23 cellular contexts compared by ENCODE assay signal in genomic region chr20:5973172-5973571, GRCh38. TPM values are rescaled to one million over a fixed set of nuclear protein-coding genes. Genes with fewer than 3 reads are reported as not detected.
DNase-seq lines count a peak whose midpoint lies in the region; ATAC-seq, FAIRE-seq and TF ChIP-seq lines count a peak whose summit lies in the region.
"Had no signal": no experiment of that assay in that cellular context is flagged by ENCODE, and none has a peak within 500 bp of the region (broad histone marks: within the 10 kb centered on the region; RNA-seq: fewer than 3 reads in every experiment).

No MANE protein-coding gene starts in this region.

- intact Hi-C loops in MCF 10A (cut with micrococcal nuclease) (no loop called here), breast epithelium (cut with DNase I; ENCODE audit: low total_unique reads) (no loop called here)

- no peak overlapping the region for H2AFZ ChIP-seq in hepatocyte

- H3K27me3 Mint-ChIP-seq in MCF 10A (ENCODE audit: insufficient read depth, unreplicated experiment) = no peaks in the 10 kb centered on the region
- H3K27me3 Mint-ChIP-seq in activated T-helper 17 cell treated with anti-CD3 and anti-CD28 coated beads, Interleukin-2, amount 50 U/mL, for 72 hours = no peaks in the 10 kb centered on the region
- H3K27me3 Mint-ChIP-seq: activated CD8-positive, alpha-beta T cell treated with anti-CD3 and anti-CD28 coated beads for 36 hours; CD4-positive, alpha-beta T cell; dendritic cell treated with granulocyte-macrophage colony-stimulating factor and Interleukin-4, amounts not matched to agents 40 ng/mL and 50 ng/mL, for 4 days had no signal

- no peak overlapping the region for H3K4me3 Mint-ChIP-seq in MCF 10A (ENCODE audit: unreplicated experiment)
- no peak overlapping the region for H3K4me3 Mint-ChIP-seq in activated T-helper 17 cell treated with anti-CD3 and anti-CD28 coated beads, Interleukin-2, amount 50 U/mL, for 72 hours
- H3K4me3 Mint-ChIP-seq: activated CD8-positive, alpha-beta T cell treated with anti-CD3 and anti-CD28 coated beads for 36 hours; CD4-positive, alpha-beta T cell; dendritic cell treated with granulocyte-macrophage colony-stimulating factor and Interleukin-4, amounts not matched to agents 40 ng/mL and 50 ng/mL, for 4 days; neural crest cell had no signal

- no TSS peak for BruUV-seq in MCF 10A (replicated peaks; lab: Mats Ljungman, UMichigan)

- in situ Hi-C loops in brain microvascular endothelial cell (cut with HindIII; ENCODE audit: low pct_ligation_motif_present, low sequenced_read_pairs) = no loop called here

- POLR2A ChIA-PET in MCF 10A (lab: Yijun Ruan, JAX) = interaction anchor here (0.6 to 1.9 kb wide), 8 partner anchors 8 to 423 kb away, joined by 3 to 9 read pairs (median 4); partner anchors contain the start of gene MCM8

- H3K4me1 Mint-ChIP-seq in MCF 10A (ENCODE audit: insufficient read depth, unreplicated experiment) = no peaks in the 10 kb centered on the region
- no peaks in the 10 kb centered on the region for H3K4me1 Mint-ChIP-seq in activated T-helper 17 cell treated with anti-CD3 and anti-CD28 coated beads, Interleukin-2, amount 50 U/mL, for 72 hours

- ATAC-seq in activated T-helper 17 cell treated with anti-CD3 and anti-CD28 coated beads, Interleukin-2, amount 50 U/mL, for 72 hours (replicated peaks) = no peak
- ATAC-seq: activated CD8-positive, alpha-beta T cell treated with anti-CD3 and anti-CD28 coated beads for 36 hours; GM12878; Panc1; sciatic nerve had no signal

- H3K27ac ChIP-seq in breast epithelium (no peak overlapping the region), brain microvascular endothelial cell (peak overlapping the region; percentile 89), hepatocyte (peak overlapping the region; percentile 94), small intestine (ENCODE audit: low read depth in 1 of 2, low read length in 1 of 2) (no peak overlapping the region)
- H3K27ac ChIP-seq: esophagus squamous epithelium, tibial artery had no signal

- H3K36me3 ChIP-seq in breast epithelium (no peaks in the 10 kb centered on the region), brain microvascular endothelial cell (replicated peaks) (no peaks in the 10 kb centered on the region), hepatocyte (replicated peaks; ENCODE audit: insufficient read depth, low read depth) (no peaks in the 10 kb centered on the region), small intestine (ENCODE audit: control insufficient read depth in 2 of 2, insufficient read depth in 2 of 2, low read length in 2 of 2) (peaks cover 0 to 3% of the 10 kb centered on the region in 2 donors)

- H3K9me3 ChIP-seq in breast epithelium = no peaks in the 10 kb centered on the region
- no peaks in the 10 kb centered on the region for H3K9me3 ChIP-seq in hepatocyte (ENCODE audit: low read depth)
- no peaks in the 10 kb centered on the region for H3K9me3 ChIP-seq in small intestine (ENCODE audit: control insufficient read depth, low read depth)
- H3K9me3 ChIP-seq: esophagus squamous epithelium, tibial artery had no signal

- no peak for TF ChIP-seq CTCF in MCF 10A (IDR thresholded peaks at IDR 0.05; ENCODE audit: unreplicated experiment)
- TF ChIP-seq CTCF in breast epithelium (IDR thresholded peaks at IDR 0.05) = no peak
- TF ChIP-seq CTCF in brain microvascular endothelial cell (IDR thresholded peaks at IDR 0.05; ENCODE audit: low read depth, low read length, missing control alignments) = no peak
- no peak for TF ChIP-seq CTCF in hepatocyte (IDR thresholded peaks at IDR 0.05; ENCODE audit: poor library complexity)

- no peaks in the 10 kb centered on the region for H3K79me2 ChIP-seq in hepatocyte

- H3K4me1 ChIP-seq in breast epithelium (no peaks in the 10 kb centered on the region), hepatocyte (ENCODE audit: insufficient read depth) (peaks cover 22% of the 10 kb centered on the region), small intestine (ENCODE audit: control insufficient read depth in 2 of 2, insufficient read depth in 1 of 2, low read depth in 1 of 2, low read length in 1 of 2) (no peaks in the 10 kb centered on the region)
- H3K4me1 ChIP-seq: tibial artery had no signal

- H4K20me1 ChIP-seq in hepatocyte (ENCODE audit: insufficient read depth, poor library complexity, severe bottlenecking) = no peaks in the 10 kb centered on the region

- no peak overlapping the region for H3K4me2 ChIP-seq in hepatocyte

- CTCF ChIA-PET in MCF 10A (lab: Yijun Ruan, JAX) = interaction anchor here (0.6 to 1.9 kb wide), 6 partner anchors 12 to 445 kb away, joined by 3 to 8 read pairs (median 4); no protein-coding TSS in a partner anchor

- 89% methylated on average over 2 of the region's 2 CpGs for WGBS in hepatocyte (ENCODE audit: low lambda C conversion rate, missing lambda C conversion rate)
- WGBS in small intestine, 3 donors = 38 to 70% (median 52%) methylated on average over 2 of the region's 2 CpGs

- H3K27me3 ChIP-seq in breast epithelium = no peaks in the 10 kb centered on the region
- no peaks in the 10 kb centered on the region for H3K27me3 ChIP-seq in brain microvascular endothelial cell (replicated peaks)
- no peaks in the 10 kb centered on the region for H3K27me3 ChIP-seq in hepatocyte
- H3K27me3 ChIP-seq in small intestine (ENCODE audit: control insufficient read depth in 2 of 2, insufficient read depth in 2 of 2, low read length in 2 of 2) = no peaks in the 10 kb centered on the region
- H3K27me3 ChIP-seq: esophagus squamous epithelium, tibial artery had no signal

- H3K27ac Mint-ChIP-seq in MCF 10A (ENCODE audit: low read depth, unreplicated experiment) = peak overlapping the region; percentile 90
- H3K27ac Mint-ChIP-seq in activated T-helper 17 cell treated with anti-CD3 and anti-CD28 coated beads, Interleukin-2, amount 50 U/mL, for 72 hours = no peak overlapping the region
- H3K27ac Mint-ChIP-seq: activated CD8-positive, alpha-beta T cell treated with anti-CD3 and anti-CD28 coated beads for 36 hours; CD4-positive, alpha-beta T cell; dendritic cell treated with granulocyte-macrophage colony-stimulating factor and Interleukin-4, amounts not matched to agents 40 ng/mL and 50 ng/mL, for 4 days had no signal

- no peaks in the 10 kb centered on the region for H3K9me3 Mint-ChIP-seq in MCF 10A (ENCODE audit: unreplicated experiment)
- no peaks in the 10 kb centered on the region for H3K9me3 Mint-ChIP-seq in activated T-helper 17 cell treated with anti-CD3 and anti-CD28 coated beads, Interleukin-2, amount 50 U/mL, for 72 hours
- H3K9me3 Mint-ChIP-seq: activated CD8-positive, alpha-beta T cell treated with anti-CD3 and anti-CD28 coated beads for 36 hours; CD4-positive, alpha-beta T cell; dendritic cell treated with granulocyte-macrophage colony-stimulating factor and Interleukin-4, amounts not matched to agents 40 ng/mL and 50 ng/mL, for 4 days; neural crest cell had no signal

- no peak overlapping the region for H3K4me3 ChIP-seq in breast epithelium
- H3K4me3 ChIP-seq in brain microvascular endothelial cell (ENCODE audit: low read depth, low read length) = no peak overlapping the region
- no peak overlapping the region for H3K4me3 ChIP-seq in hepatocyte
- no peak overlapping the region for H3K4me3 ChIP-seq in small intestine (ENCODE audit: low read depth in 1 of 2, low read length in 2 of 2)
- H3K4me3 ChIP-seq: esophagus squamous epithelium, GM12878, tibial artery had no signal

- H3K9me2 ChIP-seq in hepatocyte (replicated peaks; ENCODE audit: insufficient read depth) = no peaks in the 10 kb centered on the region

- DNase-seq in MCF 10A (ENCODE audit: unreplicated experiment) (peak; percentile 81), breast epithelium (ENCODE audit: low spot score in 2 of 2) (no peak), brain microvascular endothelial cell (peak; percentile 27), hepatocyte (ENCODE audit: low spot score) (peak; percentile 38), small intestine (peak; percentile 39), COLO829 (ENCODE audit: low spot score) (no peak)
- DNase-seq in NK-92 treated with Interleukin-12 subunit alpha and Interleukin-12 subunit beta, amount 100 ng/mL, for 24 hours (lab: John Stamatoyannopoulos, UW) = no peak
- DNase-seq: 8988T; activated CD8-positive, alpha-beta T cell treated with anti-CD3 and anti-CD28 coated beads for 36 hours; anterior cingulate cortex; CD4-positive, alpha-beta T cell; esophagus squamous epithelium; H7; NCI-H2029 treated with DMSO at 0.1 percent for 48 hours; NCI-H526 treated with DMSO at 0.1 percent for 48 hours; SW 1271; tibial artery had no signal

- peaks cover 22% of the 10 kb centered on the region for H3K36me3 Mint-ChIP-seq in MCF 10A (ENCODE audit: insufficient read depth, unreplicated experiment)
- H3K36me3 Mint-ChIP-seq in activated T-helper 17 cell treated with anti-CD3 and anti-CD28 coated beads, Interleukin-2, amount 50 U/mL, for 72 hours (ENCODE audit: low read depth) = peaks cover 90% of the 10 kb centered on the region

- no peak for TF ChIP-seq POLR2A in breast epithelium (IDR thresholded peaks at IDR 0.05)

- FAIRE-seq in small intestine (lab: Jason Lieb, UNC) = no peak
- FAIRE-seq: GM12878 had no signal

RNA-seq across cellular contexts. Expression of gene MCM8, which starts 22.7 kb away (rescaled TPM):
- total RNA-seq in MCF 10A (2022) (8.0 and 12.4 TPM in 2 replicates), breast epithelium (1 to 10 TPM; 5.9 to 9.7 (median 6.7) TPM), hepatocyte (4.9 and 6.7 TPM in 2 replicates)
- polyA plus RNA-seq in hepatocyte (1.5 and 1.7 TPM in 2 replicates), small intestine (1 to 10 TPM; 1.6 to 6.0 (median 2.4) TPM)
- 10 to 100 TPM; 35.3 to 41.6 TPM for total RNA-seq in activated T-helper 17 cell treated with anti-CD3 and anti-CD28 coated beads, Interleukin-2, amount 50 U/mL, for 72 hours

RNA-seq across cellular contexts. Expression of gene TRMT6, which starts 22.8 kb away (rescaled TPM):
- total RNA-seq in MCF 10A (2022) (31.0 and 44.9 TPM in 2 replicates), breast epithelium (10 to 100 TPM; 10.1 to 13.4 (median 11.1) TPM), hepatocyte (9.0 and 10.1 TPM in 2 replicates)
- polyA plus RNA-seq in hepatocyte (11.2 and 14.2 TPM in 2 replicates), small intestine (10 to 100 TPM in 1 of 3 donors, 1 to 10 TPM in 2; 6.2 to 10.3 (median 6.9) TPM)
- total RNA-seq in activated T-helper 17 cell treated with anti-CD3 and anti-CD28 coated beads, Interleukin-2, amount 50 U/mL, for 72 hours = 10 to 100 TPM; 19.8 to 43.2 TPM

RNA-seq across cellular contexts. Expression of gene CRLS1, which starts 32.8 kb away (rescaled TPM):
- total RNA-seq in MCF 10A (2022) (52.4 and 54.5 TPM in 2 replicates), breast epithelium (10 to 100 TPM; 43.3 to 72.5 (median 61.2) TPM), hepatocyte (122 and 127 TPM in 2 replicates)
- polyA plus RNA-seq in hepatocyte (115 TPM in 2 replicates), small intestine (100 to 1,000 TPM in 1 of 3 donors, 10 to 100 TPM in 2; 75.1 to 140 (median 78.2) TPM)
- 10 to 100 TPM; 27.5 to 49.9 TPM for total RNA-seq in activated T-helper 17 cell treated with anti-CD3 and anti-CD28 coated beads, Interleukin-2, amount 50 U/mL, for 72 hours

Comparison
In these comparisons a context has a peak if more than half of its experiments do, and no peak if none do; other contexts are left out.
1. DNase-seq: peak in MCF 10A (single experiment), brain microvascular endothelial cell (single experiment), hepatocyte (single experiment) and small intestine (single experiment); none in breast epithelium (0 of 2), NK-92 treated with Interleukin-12 subunit alpha and Interleukin-12 subunit beta, amount 100 ng/mL, for 24 hours (single experiment) and COLO829 (single experiment).
2. H3K27ac ChIP-seq: peak in brain microvascular endothelial cell (single experiment) and hepatocyte (single experiment); none in breast epithelium (0 of 2) and small intestine (0 of 2).